Comparison of ENCODE assay signal across 1 cellular context in the genomic region with DNA sequence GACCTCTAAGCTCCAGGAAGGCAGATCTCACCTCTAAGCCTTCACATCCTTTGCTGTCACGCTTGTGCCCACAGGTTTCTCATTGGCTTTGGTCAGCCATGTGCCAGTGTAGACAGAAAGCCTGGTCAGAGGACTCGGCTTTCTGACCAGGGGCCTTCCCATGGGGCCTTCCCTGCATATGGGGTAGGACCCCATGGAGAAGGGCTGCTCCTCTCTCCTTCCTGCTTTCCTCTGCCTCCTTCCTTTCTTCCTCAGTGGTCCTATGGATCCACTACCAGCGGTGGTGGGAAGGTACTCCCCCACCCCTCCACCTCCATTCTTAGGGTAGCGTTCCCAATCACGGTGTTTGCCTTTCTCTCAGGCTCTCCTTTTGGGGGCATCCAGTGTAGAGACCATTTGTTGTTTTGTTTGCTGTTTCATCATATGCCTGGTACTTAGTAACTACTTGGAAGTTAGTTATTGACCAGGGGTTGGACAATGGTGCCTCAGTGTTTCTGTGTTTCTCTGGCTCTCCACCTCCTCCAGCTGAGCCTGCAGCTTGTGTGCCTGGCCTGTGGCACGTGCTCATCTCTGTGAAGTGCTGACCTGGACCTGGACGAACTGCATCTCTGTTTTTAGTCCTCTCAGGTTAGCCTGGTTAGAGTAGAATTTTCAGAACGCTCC.
TF ChIP-seq lines count a peak whose summit lies in the region.

No MANE protein-coding gene starts in this region.

TF ChIP-seq in HepG2, 621 proteins besides CTCF, POLR2A, EP300 and RAD21 (continued from another document and continues in another):
- TF ChIP-seq, protein P1, sequence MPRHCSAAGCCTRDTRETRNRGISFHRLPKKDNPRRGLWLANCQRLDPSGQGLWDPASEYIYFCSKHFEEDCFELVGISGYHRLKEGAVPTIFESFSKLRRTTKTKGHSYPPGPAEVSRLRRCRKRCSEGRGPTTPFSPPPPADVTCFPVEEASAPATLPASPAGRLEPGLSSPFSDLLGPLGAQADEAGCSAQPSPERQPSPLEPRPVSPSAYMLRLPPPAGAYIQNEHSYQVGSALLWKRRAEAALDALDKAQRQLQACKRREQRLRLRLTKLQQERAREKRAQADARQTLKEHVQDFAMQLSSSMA (CRISPR knock-in tag; IDR thresholded peaks at IDR 0.05): peak; percentile 68; the same call in 1 of the 2 replicates
- no peak for TF ChIP-seq EEA1 (CRISPR knock-in tag; IDR thresholded peaks at IDR 0.05; ENCODE audit: borderline replicate concordance)
- TF ChIP-seq FOXP1 (IDR thresholded peaks at IDR 0.05): peak; percentile 19; the same call in 1 of the 2 replicates
- peak; percentile 91; the same call in 1 of the 2 replicates for TF ChIP-seq FOXP1 (CRISPR knock-in tag; IDR thresholded peaks at IDR 0.05)
- TF ChIP-seq, protein P2, sequence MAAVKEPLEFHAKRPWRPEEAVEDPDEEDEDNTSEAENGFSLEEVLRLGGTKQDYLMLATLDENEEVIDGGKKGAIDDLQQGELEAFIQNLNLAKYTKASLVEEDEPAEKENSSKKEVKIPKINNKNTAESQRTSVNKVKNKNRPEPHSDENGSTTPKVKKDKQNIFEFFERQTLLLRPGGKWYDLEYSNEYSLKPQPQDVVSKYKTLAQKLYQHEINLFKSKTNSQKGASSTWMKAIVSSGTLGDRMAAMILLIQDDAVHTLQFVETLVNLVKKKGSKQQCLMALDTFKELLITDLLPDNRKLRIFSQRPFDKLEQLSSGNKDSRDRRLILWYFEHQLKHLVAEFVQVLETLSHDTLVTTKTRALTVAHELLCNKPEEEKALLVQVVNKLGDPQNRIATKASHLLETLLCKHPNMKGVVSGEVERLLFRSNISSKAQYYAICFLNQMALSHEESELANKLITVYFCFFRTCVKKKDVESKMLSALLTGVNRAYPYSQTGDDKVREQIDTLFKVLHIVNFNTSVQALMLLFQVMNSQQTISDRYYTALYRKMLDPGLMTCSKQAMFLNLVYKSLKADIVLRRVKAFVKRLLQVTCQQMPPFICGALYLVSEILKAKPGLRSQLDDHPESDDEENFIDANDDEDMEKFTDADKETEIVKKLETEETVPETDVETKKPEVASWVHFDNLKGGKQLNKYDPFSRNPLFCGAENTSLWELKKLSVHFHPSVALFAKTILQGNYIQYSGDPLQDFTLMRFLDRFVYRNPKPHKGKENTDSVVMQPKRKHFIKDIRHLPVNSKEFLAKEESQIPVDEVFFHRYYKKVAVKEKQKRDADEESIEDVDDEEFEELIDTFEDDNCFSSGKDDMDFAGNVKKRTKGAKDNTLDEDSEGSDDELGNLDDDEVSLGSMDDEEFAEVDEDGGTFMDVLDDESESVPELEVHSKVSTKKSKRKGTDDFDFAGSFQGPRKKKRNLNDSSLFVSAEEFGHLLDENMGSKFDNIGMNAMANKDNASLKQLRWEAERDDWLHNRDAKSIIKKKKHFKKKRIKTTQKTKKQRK (IDR thresholded peaks at IDR 0.05; ENCODE audit: low read length): no peak
- no peak for TF ChIP-seq CC2D1A (CRISPR knock-in tag; IDR thresholded peaks at IDR 0.05)
- TF ChIP-seq, protein P3, sequence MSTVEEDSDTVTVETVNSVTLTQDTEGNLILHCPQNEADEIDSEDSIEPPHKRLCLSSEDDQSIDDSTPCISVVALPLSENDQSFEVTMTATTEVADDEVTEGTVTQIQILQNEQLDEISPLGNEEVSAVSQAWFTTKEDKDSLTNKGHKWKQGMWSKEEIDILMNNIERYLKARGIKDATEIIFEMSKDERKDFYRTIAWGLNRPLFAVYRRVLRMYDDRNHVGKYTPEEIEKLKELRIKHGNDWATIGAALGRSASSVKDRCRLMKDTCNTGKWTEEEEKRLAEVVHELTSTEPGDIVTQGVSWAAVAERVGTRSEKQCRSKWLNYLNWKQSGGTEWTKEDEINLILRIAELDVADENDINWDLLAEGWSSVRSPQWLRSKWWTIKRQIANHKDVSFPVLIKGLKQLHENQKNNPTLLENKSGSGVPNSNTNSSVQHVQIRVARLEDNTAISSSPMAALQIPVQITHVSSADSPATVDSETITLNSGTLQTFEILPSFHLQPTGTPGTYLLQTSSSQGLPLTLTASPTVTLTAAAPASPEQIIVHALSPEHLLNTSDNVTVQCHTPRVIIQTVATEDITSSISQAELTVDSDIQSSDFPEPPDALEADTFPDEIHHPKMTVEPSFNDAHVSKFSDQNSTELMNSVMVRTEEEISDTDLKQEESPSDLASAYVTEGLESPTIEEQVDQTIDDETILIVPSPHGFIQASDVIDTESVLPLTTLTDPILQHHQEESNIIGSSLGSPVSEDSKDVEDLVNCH (CRISPR knock-in tag; IDR thresholded peaks at IDR 0.05): 0 out of 2 replicates have a peak, but pooled peaks have one; percentile 38
- TF ChIP-seq, protein P4, sequence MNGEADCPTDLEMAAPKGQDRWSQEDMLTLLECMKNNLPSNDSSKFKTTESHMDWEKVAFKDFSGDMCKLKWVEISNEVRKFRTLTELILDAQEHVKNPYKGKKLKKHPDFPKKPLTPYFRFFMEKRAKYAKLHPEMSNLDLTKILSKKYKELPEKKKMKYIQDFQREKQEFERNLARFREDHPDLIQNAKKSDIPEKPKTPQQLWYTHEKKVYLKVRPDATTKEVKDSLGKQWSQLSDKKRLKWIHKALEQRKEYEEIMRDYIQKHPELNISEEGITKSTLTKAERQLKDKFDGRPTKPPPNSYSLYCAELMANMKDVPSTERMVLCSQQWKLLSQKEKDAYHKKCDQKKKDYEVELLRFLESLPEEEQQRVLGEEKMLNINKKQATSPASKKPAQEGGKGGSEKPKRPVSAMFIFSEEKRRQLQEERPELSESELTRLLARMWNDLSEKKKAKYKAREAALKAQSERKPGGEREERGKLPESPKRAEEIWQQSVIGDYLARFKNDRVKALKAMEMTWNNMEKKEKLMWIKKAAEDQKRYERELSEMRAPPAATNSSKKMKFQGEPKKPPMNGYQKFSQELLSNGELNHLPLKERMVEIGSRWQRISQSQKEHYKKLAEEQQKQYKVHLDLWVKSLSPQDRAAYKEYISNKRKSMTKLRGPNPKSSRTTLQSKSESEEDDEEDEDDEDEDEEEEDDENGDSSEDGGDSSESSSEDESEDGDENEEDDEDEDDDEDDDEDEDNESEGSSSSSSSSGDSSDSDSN (CRISPR knock-in tag; IDR thresholded peaks at IDR 0.05): 0 out of 2 replicates have a peak, but pooled peaks have one; percentile 32
- TF ChIP-seq RFX1 (IDR thresholded peaks at IDR 0.05): no peak
- TF ChIP-seq ZFP62 (CRISPR knock-in tag; IDR thresholded peaks at IDR 0.05): no peak
- no peak for TF ChIP-seq SAFB2 (CRISPR knock-in tag; IDR thresholded peaks at IDR 0.05; ENCODE audit: borderline replicate concordance, low read depth)
- TF ChIP-seq, protein P5, sequence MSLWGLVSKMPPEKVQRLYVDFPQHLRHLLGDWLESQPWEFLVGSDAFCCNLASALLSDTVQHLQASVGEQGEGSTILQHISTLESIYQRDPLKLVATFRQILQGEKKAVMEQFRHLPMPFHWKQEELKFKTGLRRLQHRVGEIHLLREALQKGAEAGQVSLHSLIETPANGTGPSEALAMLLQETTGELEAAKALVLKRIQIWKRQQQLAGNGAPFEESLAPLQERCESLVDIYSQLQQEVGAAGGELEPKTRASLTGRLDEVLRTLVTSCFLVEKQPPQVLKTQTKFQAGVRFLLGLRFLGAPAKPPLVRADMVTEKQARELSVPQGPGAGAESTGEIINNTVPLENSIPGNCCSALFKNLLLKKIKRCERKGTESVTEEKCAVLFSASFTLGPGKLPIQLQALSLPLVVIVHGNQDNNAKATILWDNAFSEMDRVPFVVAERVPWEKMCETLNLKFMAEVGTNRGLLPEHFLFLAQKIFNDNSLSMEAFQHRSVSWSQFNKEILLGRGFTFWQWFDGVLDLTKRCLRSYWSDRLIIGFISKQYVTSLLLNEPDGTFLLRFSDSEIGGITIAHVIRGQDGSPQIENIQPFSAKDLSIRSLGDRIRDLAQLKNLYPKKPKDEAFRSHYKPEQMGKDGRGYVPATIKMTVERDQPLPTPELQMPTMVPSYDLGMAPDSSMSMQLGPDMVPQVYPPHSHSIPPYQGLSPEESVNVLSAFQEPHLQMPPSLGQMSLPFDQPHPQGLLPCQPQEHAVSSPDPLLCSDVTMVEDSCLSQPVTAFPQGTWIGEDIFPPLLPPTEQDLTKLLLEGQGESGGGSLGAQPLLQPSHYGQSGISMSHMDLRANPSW (CRISPR knock-in tag; IDR thresholded peaks at IDR 0.05; ENCODE audit: borderline replicate concordance): no peak
- no peak for TF ChIP-seq NONO (IDR thresholded peaks at IDR 0.05)
- peak; percentile 59; the same call in 1 of the 2 replicates for TF ChIP-seq NONO (CRISPR knock-in tag; conservative IDR thresholded peaks at IDR 0.05)
- TF ChIP-seq ZNF792 (CRISPR knock-in tag; IDR thresholded peaks at IDR 0.05): no peak
- TF ChIP-seq TBP (CRISPR knock-in tag; IDR thresholded peaks at IDR 0.05): no peak
- peak; percentile 22; the same call in 1 of the 2 replicates for TF ChIP-seq THAP11 (CRISPR knock-in tag; IDR thresholded peaks at IDR 0.05)
- no peak for TF ChIP-seq LCORL (IDR thresholded peaks at IDR 0.05)
- TF ChIP-seq LCORL (CRISPR knock-in tag; IDR thresholded peaks at IDR 0.05): peak; percentile 48; the same call in 1 of the 2 replicates
- TF ChIP-seq, protein P6, sequence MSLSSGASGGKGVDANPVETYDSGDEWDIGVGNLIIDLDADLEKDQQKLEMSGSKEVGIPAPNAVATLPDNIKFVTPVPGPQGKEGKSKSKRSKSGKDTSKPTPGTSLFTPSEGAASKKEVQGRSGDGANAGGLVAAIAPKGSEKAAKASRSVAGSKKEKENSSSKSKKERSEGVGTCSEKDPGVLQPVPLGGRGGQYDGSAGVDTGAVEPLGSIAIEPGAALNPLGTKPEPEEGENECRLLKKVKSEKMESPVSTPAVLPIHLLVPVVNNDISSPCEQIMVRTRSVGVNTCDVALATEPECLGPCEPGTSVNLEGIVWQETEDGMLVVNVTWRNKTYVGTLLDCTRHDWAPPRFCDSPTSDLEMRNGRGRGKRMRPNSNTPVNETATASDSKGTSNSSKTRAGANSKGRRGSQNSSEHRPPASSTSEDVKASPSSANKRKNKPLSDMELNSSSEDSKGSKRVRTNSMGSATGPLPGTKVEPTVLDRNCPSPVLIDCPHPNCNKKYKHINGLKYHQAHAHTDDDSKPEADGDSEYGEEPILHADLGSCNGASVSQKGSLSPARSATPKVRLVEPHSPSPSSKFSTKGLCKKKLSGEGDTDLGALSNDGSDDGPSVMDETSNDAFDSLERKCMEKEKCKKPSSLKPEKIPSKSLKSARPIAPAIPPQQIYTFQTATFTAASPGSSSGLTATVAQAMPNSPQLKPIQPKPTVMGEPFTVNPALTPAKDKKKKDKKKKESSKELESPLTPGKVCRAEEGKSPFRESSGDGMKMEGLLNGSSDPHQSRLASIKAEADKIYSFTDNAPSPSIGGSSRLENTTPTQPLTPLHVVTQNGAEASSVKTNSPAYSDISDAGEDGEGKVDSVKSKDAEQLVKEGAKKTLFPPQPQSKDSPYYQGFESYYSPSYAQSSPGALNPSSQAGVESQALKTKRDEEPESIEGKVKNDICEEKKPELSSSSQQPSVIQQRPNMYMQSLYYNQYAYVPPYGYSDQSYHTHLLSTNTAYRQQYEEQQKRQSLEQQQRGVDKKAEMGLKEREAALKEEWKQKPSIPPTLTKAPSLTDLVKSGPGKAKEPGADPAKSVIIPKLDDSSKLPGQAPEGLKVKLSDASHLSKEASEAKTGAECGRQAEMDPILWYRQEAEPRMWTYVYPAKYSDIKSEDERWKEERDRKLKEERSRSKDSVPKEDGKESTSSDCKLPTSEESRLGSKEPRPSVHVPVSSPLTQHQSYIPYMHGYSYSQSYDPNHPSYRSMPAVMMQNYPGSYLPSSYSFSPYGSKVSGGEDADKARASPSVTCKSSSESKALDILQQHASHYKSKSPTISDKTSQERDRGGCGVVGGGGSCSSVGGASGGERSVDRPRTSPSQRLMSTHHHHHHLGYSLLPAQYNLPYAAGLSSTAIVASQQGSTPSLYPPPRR (CRISPR knock-in tag; IDR thresholded peaks at IDR 0.05; ENCODE audit: borderline replicate concordance): peak; percentile 55; the same call in 1 of the 2 replicates
- no peak for TF ChIP-seq ZFP90 (CRISPR knock-in tag; IDR thresholded peaks at IDR 0.05; ENCODE audit: borderline replicate concordance)
- TF ChIP-seq BHLHE40 (IDR thresholded peaks at IDR 0.05; ENCODE audit: low read length): peak; percentile 97
- TF ChIP-seq HOXA3 (CRISPR knock-in tag; IDR thresholded peaks at IDR 0.05): peak; percentile 53; the same call in 1 of the 2 replicates
- TF ChIP-seq, protein P7, sequence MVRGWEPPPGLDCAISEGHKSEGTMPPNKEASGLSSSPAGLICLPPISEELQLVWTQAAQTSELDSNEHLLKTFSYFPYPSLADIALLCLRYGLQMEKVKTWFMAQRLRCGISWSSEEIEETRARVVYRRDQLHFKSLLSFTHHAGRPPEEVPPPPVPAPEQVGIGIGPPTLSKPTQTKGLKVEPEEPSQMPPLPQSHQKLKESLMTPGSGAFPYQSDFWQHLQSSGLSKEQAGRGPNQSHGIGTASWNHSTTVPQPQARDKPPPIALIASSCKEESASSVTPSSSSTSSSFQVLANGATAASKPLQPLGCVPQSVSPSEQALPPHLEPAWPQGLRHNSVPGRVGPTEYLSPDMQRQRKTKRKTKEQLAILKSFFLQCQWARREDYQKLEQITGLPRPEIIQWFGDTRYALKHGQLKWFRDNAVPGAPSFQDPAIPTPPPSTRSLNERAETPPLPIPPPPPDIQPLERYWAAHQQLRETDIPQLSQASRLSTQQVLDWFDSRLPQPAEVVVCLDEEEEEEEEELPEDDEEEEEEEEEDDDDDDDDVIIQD (CRISPR knock-in tag; IDR thresholded peaks at IDR 0.05; ENCODE audit: low read depth): peak; percentile 83
- peak; percentile 54; the same call in 1 of the 2 replicates for TF ChIP-seq SIX4 (CRISPR knock-in tag; IDR thresholded peaks at IDR 0.05)
- TF ChIP-seq, protein P8, sequence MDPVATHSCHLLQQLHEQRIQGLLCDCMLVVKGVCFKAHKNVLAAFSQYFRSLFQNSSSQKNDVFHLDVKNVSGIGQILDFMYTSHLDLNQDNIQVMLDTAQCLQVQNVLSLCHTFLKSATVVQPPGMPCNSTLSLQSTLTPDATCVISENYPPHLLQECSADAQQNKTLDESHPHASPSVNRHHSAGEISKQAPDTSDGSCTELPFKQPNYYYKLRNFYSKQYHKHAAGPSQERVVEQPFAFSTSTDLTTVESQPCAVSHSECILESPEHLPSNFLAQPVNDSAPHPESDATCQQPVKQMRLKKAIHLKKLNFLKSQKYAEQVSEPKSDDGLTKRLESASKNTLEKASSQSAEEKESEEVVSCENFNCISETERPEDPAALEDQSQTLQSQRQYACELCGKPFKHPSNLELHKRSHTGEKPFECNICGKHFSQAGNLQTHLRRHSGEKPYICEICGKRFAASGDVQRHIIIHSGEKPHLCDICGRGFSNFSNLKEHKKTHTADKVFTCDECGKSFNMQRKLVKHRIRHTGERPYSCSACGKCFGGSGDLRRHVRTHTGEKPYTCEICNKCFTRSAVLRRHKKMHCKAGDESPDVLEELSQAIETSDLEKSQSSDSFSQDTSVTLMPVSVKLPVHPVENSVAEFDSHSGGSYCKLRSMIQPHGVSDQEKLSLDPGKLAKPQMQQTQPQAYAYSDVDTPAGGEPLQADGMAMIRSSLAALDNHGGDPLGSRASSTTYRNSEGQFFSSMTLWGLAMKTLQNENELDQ (CRISPR knock-in tag; IDR thresholded peaks at IDR 0.05; ENCODE audit: borderline replicate concordance): no peak
